25 cellular contexts compared by ENCODE assay signal in genomic region chr9:21542780-21543179, GRCh38.
DNase-seq lines count a peak whose midpoint lies in the region; ATAC-seq, FAIRE-seq and TF ChIP-seq lines count a peak whose summit lies in the region.
"Had no signal": no experiment of that assay in that cellular context is flagged by ENCODE, and none has a peak within 500 bp of the region (broad histone marks: within the 10 kb centered on the region; RNA-seq: fewer than 3 reads in every experiment).

No MANE protein-coding gene starts in this region.

- H3K36me3 ChIP-seq in HepG2 (replicated peaks in 1 of 2; ENCODE audit: control insufficient read depth in 1 of 2, insufficient read depth in 2 of 2, low read length in 2 of 2), result no peaks in the 10 kb centered on the region
- no peaks in the 10 kb centered on the region for H3K36me3 ChIP-seq in right lobe of liver
- peaks cover 19% of the 10 kb centered on the region for H3K36me3 ChIP-seq in astrocyte (ENCODE audit: insufficient read depth, low read length)
- H3K36me3 ChIP-seq: BLaER1, esophagus muscularis mucosa, left lung, neural progenitor cell had no signal

- no peaks in the 10 kb centered on the region for H3K27me3 ChIP-seq in HepG2 (ENCODE audit: control insufficient read depth in 1 of 2, insufficient read depth in 2 of 2, low read length in 2 of 2)
- no peaks in the 10 kb centered on the region for H3K27me3 ChIP-seq in right lobe of liver
- no peaks in the 10 kb centered on the region for H3K27me3 ChIP-seq in astrocyte (ENCODE audit: insufficient read depth, low read length)
- H3K27me3 ChIP-seq: BLaER1, esophagus muscularis mucosa, neural progenitor cell had no signal

- TF ChIP-seq EP300 in HepG2 (IDR thresholded peaks at IDR 0.05; ENCODE audit: low read depth in 2 of 2, low read length in 2 of 2) (no peak), HepG2 (CRISPR knock-in tag; IDR thresholded peaks at IDR 0.05; ENCODE audit: borderline replicate concordance) (no peak)

- H3K4me3 Mint-ChIP-seq in astrocyte (ENCODE audit: unreplicated experiment) (no peak overlapping the region), type B pancreatic cell (peak overlapping the region; percentile 34)
- H3K4me3 Mint-ChIP-seq: neural progenitor cell; T-helper 1 cell treated with Interleukin-12 subunit alpha and Interleukin-12 subunit beta and Interleukin-4 antibody, amounts not matched to agents 30 μg/mL and 1 μg/mL, for 36 hours had no signal

- H3K9ac ChIP-seq in HepG2 (ENCODE audit: insufficient read depth, low read depth, low read length) (no peak overlapping the region), astrocyte (ENCODE audit: low read length) (no peak overlapping the region)
- H3K9ac ChIP-seq: BLaER1, neural progenitor cell had no signal

- TF ChIP-seq CTCF in HepG2 (CRISPR knock-in tag; IDR thresholded peaks at IDR 0.05) (no peak), right lobe of liver (IDR thresholded peaks at IDR 0.05) (no peak), astrocyte (IDR thresholded peaks at IDR 0.05; ENCODE audit: insufficient read depth, low read depth, low read length) (no peak), type B pancreatic cell (conservative IDR thresholded peaks at IDR 0.05) (no peak)

- no TSS peak for BruUV-seq in HepG2 (replicated peaks; lab: Mats Ljungman, UMichigan)

- ATAC-seq in HepG2 (no peak), right lobe of liver (no peak), GM19467 (IDR thresholded peaks at IDR 0.05; ENCODE audit: unreplicated experiment) (no peak)
- ATAC-seq: left lung had no signal

- no peaks in the 10 kb centered on the region for H3K36me3 Mint-ChIP-seq in astrocyte (ENCODE audit: low read depth, unreplicated experiment)
- no peaks in the 10 kb centered on the region for H3K36me3 Mint-ChIP-seq in type B pancreatic cell
- H3K36me3 Mint-ChIP-seq: neural progenitor cell had no signal

- POLR2A ChIA-PET in HepG2 (lab: Yijun Ruan, JAX), result no interaction called here

- FAIRE-seq in HepG2 (lab: Jason Lieb, UNC) (no peak), astrocyte (lab: Jason Lieb, UNC) (peak; percentile 39)
- FAIRE-seq: D721Med had no signal

- no peak for DNase-seq in HepG2 (ENCODE audit: low spot score)
- DNase-seq in right lobe of liver, result no peak
- DNase-seq in astrocyte (ENCODE audit: low read depth), result no peak
- peak; percentile 48 for DNase-seq in iris pigment epithelial cell (ENCODE audit: low read depth)
- no peak for DNase-seq in type B pancreatic cell (ENCODE audit: extremely low spot score, unreplicated experiment)
- no peak for DNase-seq in stimulated activated CD4-positive, alpha-beta T cell treated with anti-CD3 and anti-CD28 coated beads, Interleukin-4, amount 100 ng/mL, for 4 hours
- no peak for DNase-seq in stimulated activated CD4-positive, alpha-beta T cell treated with anti-CD3 and anti-CD28 coated beads, Interleukin-2, amount 100 ng/mL, for 24 hours
- DNase-seq: activated CD4-positive, alpha-beta T cell treated with anti-CD3 and anti-CD28 coated beads, Interleukin-2, amount 50 U/mL, for 48 hours; activated effector memory CD4-positive, alpha-beta T cell treated with anti-CD3 and anti-CD28 coated beads, Interleukin-2, amount 50 U/mL, for 16 hours; amniotic stem cell; central memory CD4-positive, alpha-beta T cell; KBM-7; left lung; MV-4-11; NCI-H1694 treated with DMSO at 0.1 percent for 48 hours; NCI-H748 treated with DMSO at 0.1 percent for 48 hours; retina had no signal

- intact Hi-C loops in HepG2 (cut with micrococcal nuclease; ENCODE audit: unreplicated experiment) (no loop called here), right lobe of liver (cut with DNase I) (no loop called here)

- H3K27ac Mint-ChIP-seq in astrocyte (ENCODE audit: unreplicated experiment) (peak overlapping the region; percentile 22), type B pancreatic cell (peak overlapping the region; percentile 40)
- H3K27ac Mint-ChIP-seq: neural progenitor cell; T-helper 1 cell treated with Interleukin-12 subunit alpha and Interleukin-12 subunit beta and Interleukin-4 antibody, amounts not matched to agents 30 μg/mL and 1 μg/mL, for 36 hours had no signal

- H2AFZ ChIP-seq in HepG2 (ENCODE audit: low read length) (no peak overlapping the region), astrocyte (ENCODE audit: low read depth, low read length) (no peak overlapping the region)
- H2AFZ ChIP-seq: neural progenitor cell had no signal

- 45% methylated on average over 2 of the region's 2 CpGs for WGBS in HepG2 (ENCODE audit: low lambda C conversion rate)
- WGBS in right lobe of liver (ENCODE audit: insufficient coverage, low coverage, low lambda C conversion rate, missing lambda C conversion rate), result 33% methylated on average over 2 of the region's 2 CpGs

- H3K27ac ChIP-seq in HepG2 (ENCODE audit: extremely low read length, insufficient read depth, low read length) (no peak overlapping the region), right lobe of liver (no peak overlapping the region), astrocyte (ENCODE audit: low read depth, low read length) (peak overlapping the region; percentile 18)
- H3K27ac ChIP-seq: BLaER1, esophagus muscularis mucosa, HL-60, left lung, neural progenitor cell, VCaP had no signal

- H3K79me2 ChIP-seq in HepG2 (ENCODE audit: insufficient read depth, low read length), result no peaks in the 10 kb centered on the region
- peaks cover 65% of the 10 kb centered on the region for H3K79me2 ChIP-seq in astrocyte (ENCODE audit: insufficient read depth, low read length)

- in situ Hi-C loops in HepG2 (cut with HindIII; ENCODE audit: extremely low pct_ligation_motif_present, low pct_unique_long_range_greater_than_20kb), result no loop called here

- H3K4me1 Mint-ChIP-seq in astrocyte (ENCODE audit: low read depth, unreplicated experiment), result peaks cover 8% of the 10 kb centered on the region
- no peaks in the 10 kb centered on the region for H3K4me1 Mint-ChIP-seq in type B pancreatic cell (ENCODE audit: unreplicated experiment)
- H3K4me1 Mint-ChIP-seq: neural progenitor cell had no signal

- H3K4me1 ChIP-seq in HepG2 (ENCODE audit: insufficient read depth, low read length) (no peaks in the 10 kb centered on the region), right lobe of liver (peaks cover 0 to 3% (median 0%) of the 10 kb centered on the region in 4 donors), astrocyte (ENCODE audit: insufficient read depth, low read length) (peaks cover 11% of the 10 kb centered on the region)
- H3K4me1 ChIP-seq: BLaER1, esophagus muscularis mucosa, left lung, neural progenitor cell had no signal

- H3K27me3 Mint-ChIP-seq in astrocyte (ENCODE audit: low read depth, unreplicated experiment) (no peaks in the 10 kb centered on the region), type B pancreatic cell (no peaks in the 10 kb centered on the region)

- TF ChIP-seq RAD21 in HepG2 (CRISPR knock-in tag; IDR thresholded peaks at IDR 0.05), result no peak

- CTCF ChIA-PET in HepG2 (lab: Yijun Ruan, JAX; ENCODE audit: low intra/inter-chr PET ratio, low total read pairs), result no interaction called here

- H3K9me3 Mint-ChIP-seq in astrocyte (ENCODE audit: unreplicated experiment), result no peaks in the 10 kb centered on the region
- no peaks in the 10 kb centered on the region for H3K9me3 Mint-ChIP-seq in type B pancreatic cell
- H3K9me3 Mint-ChIP-seq: T-helper 1 cell treated with Interleukin-12 subunit alpha and Interleukin-12 subunit beta and Interleukin-4 antibody, amounts not matched to agents 30 μg/mL and 1 μg/mL, for 36 hours had no signal

- H4K20me1 ChIP-seq in HepG2 (ENCODE audit: insufficient read depth, low read length), result no peaks in the 10 kb centered on the region
- H4K20me1 ChIP-seq in astrocyte (ENCODE audit: insufficient read depth, low read length), result peaks cover 43% of the 10 kb centered on the region
- H4K20me1 ChIP-seq: BLaER1 had no signal

- H3K4me3 ChIP-seq in HepG2 (replicated peaks in 1 of 3; ENCODE audit: insufficient read depth in 1 of 3, low read depth in 2 of 3, low read length in 3 of 3), result no peak overlapping the region
- no peak overlapping the region for H3K4me3 ChIP-seq in right lobe of liver
- H3K4me3 ChIP-seq in astrocyte (ENCODE audit: insufficient read depth, low read depth, low read length), result no peak overlapping the region
- H3K4me3 ChIP-seq: BLaER1, esophagus muscularis mucosa, left lung, neural progenitor cell had no signal

- H3K4me2 ChIP-seq in HepG2 (ENCODE audit: low read depth, low read length) (0 out of 2 replicates have a peak overlapping the region, but pooled peaks have one; percentile 20), astrocyte (ENCODE audit: low read length) (peak overlapping the region; percentile 50)
- H3K4me2 ChIP-seq: BLaER1, neural progenitor cell had no signal

- H3K9me3 ChIP-seq in HepG2 (ENCODE audit: low read length), result no peaks in the 10 kb centered on the region
- no peaks in the 10 kb centered on the region for H3K9me3 ChIP-seq in right lobe of liver
- no peaks in the 10 kb centered on the region for H3K9me3 ChIP-seq in astrocyte (ENCODE audit: insufficient read depth, low read depth, low read length)
- H3K9me3 ChIP-seq: BLaER1, esophagus muscularis mucosa, left lung had no signal

- TF ChIP-seq POLR2A in HepG2 (IDR thresholded peaks at IDR 0.05; ENCODE audit: insufficient read depth in 1 of 2, low read depth in 2 of 2, low read length in 2 of 2), result no peak
- TF ChIP-seq POLR2A in right lobe of liver (IDR thresholded peaks at IDR 0.05), result no peak

TF ChIP-seq in HepG2, 621 proteins besides CTCF, POLR2A, EP300 and RAD21 (continues in another document):
- no peak for TF ChIP-seq ZNF20 (CRISPR knock-in tag; IDR thresholded peaks at IDR 0.05)
- TF ChIP-seq PPARG (CRISPR knock-in tag; conservative IDR thresholded peaks at IDR 0.05), result no peak
- TF ChIP-seq ZXDC (CRISPR knock-in tag; IDR thresholded peaks at IDR 0.05), result no peak
- peak in 1 of 2 experiments; percentile 9; a peak in 1 of 4 replicates for TF ChIP-seq MAFK (conservative IDR thresholded peaks at IDR 0.05 in 1 of 2, IDR thresholded peaks at IDR 0.05 in 1 of 2; ENCODE audit: low read length in 2 of 2)
